Comparison of ENCODE assay signal across 10 cellular contexts in genomic region chr7:43727494-43727893, GRCh38. TPM values are rescaled to one million over a fixed set of nuclear protein-coding genes. Genes with fewer than 3 reads are reported as not detected.
DNase-seq lines count a peak whose midpoint lies in the region; ATAC-seq and TF ChIP-seq lines count a peak whose summit lies in the region.
"Had no signal": no experiment of that assay in that cellular context is flagged by ENCODE, and none has a peak within 500 bp of the region (broad histone marks: within the 10 kb centered on the region; RNA-seq: fewer than 3 reads in every experiment).

No MANE protein-coding gene starts in this region.

- no peaks in the 10 kb centered on the region for H3K9me3 ChIP-seq in CD8-positive, alpha-beta memory T cell (ENCODE audit: low read length)
- no peaks in the 10 kb centered on the region for H3K9me3 ChIP-seq in HEK293 (ENCODE audit: control insufficient read depth, insufficient read depth, low read depth, low read length)
- H3K9me3 ChIP-seq: HAP-1, thoracic aorta had no signal

- H3K36me3 Mint-ChIP-seq in CD8-positive, alpha-beta memory T cell: peaks cover 0 to 13% (median 1%) of the 10 kb centered on the region in 3 donors
- peaks cover 15% of the 10 kb centered on the region for H3K36me3 Mint-ChIP-seq in activated T-helper 2 cell treated with anti-CD3 and anti-CD28 coated beads, Interferon-gamma antibody, Interleukin-2, Interleukin-4, amounts not matched to agents 10 μg/mL and 5 μg/mL and 100 μg/mL, durations not matched to agents 14 hours and 24 hours and 36 hours (ENCODE audit: low read depth)
- no peaks in the 10 kb centered on the region for H3K36me3 Mint-ChIP-seq in natural killer cell

- H3K4me3 Mint-ChIP-seq in CD8-positive, alpha-beta memory T cell: peak overlapping the region; percentile 39 to 97 (median 94)
- H3K4me3 Mint-ChIP-seq in activated T-helper 2 cell treated with anti-CD3 and anti-CD28 coated beads, Interferon-gamma antibody, Interleukin-2, Interleukin-4, amounts not matched to agents 10 μg/mL and 5 μg/mL and 100 μg/mL, durations not matched to agents 14 hours and 24 hours and 36 hours (ENCODE audit: low read depth): peak overlapping the region; percentile 57
- peak overlapping the region; percentile 61 for H3K4me3 Mint-ChIP-seq in natural killer cell

- CTCF ChIA-PET in CD8-positive, alpha-beta memory T cell (lab: Charles Lee): interaction anchor here (5.1 kb wide), 1 partner anchor 145 kb away, joined by 38 read pairs; the partner anchor contains the start of gene STK17A
- CTCF ChIA-PET in HEK293 (lab: Yijun Ruan, JAX): no interaction called here

- peak overlapping the region in 5 of 8 donors; percentile 8 to 50 (median 19) for H3K27ac Mint-ChIP-seq in CD8-positive, alpha-beta memory T cell
- H3K27ac Mint-ChIP-seq in activated T-helper 2 cell treated with anti-CD3 and anti-CD28 coated beads, Interferon-gamma antibody, Interleukin-2, Interleukin-4, amounts not matched to agents 10 μg/mL and 5 μg/mL and 100 μg/mL, durations not matched to agents 14 hours and 24 hours and 36 hours: no peak overlapping the region
- H3K27ac Mint-ChIP-seq in natural killer cell: peak overlapping the region; percentile 44 to 58

- TF ChIP-seq CTCF in HEK293 (tag by site-specific recombination; IDR thresholded peaks at IDR 0.05): no peak
- TF ChIP-seq CTCF in natural killer cell (IDR thresholded peaks at IDR 0.05): no peak

- no peak for ATAC-seq in natural killer cell

- POLR2A ChIA-PET in CD8-positive, alpha-beta memory T cell (lab: Charles Lee): no interaction called here
- POLR2A ChIA-PET in HEK293 (lab: Yijun Ruan, JAX): interaction anchor here (0.6 kb wide), 1 partner anchor 89 kb away, joined by 3 read pairs; no protein-coding TSS in a partner anchor

- no peaks in the 10 kb centered on the region for H3K27me3 Mint-ChIP-seq in CD8-positive, alpha-beta memory T cell
- H3K27me3 Mint-ChIP-seq in activated T-helper 2 cell treated with anti-CD3 and anti-CD28 coated beads, Interferon-gamma antibody, Interleukin-2, Interleukin-4, amounts not matched to agents 10 μg/mL and 5 μg/mL and 100 μg/mL, durations not matched to agents 14 hours and 24 hours and 36 hours (ENCODE audit: low read depth): no peaks in the 10 kb centered on the region
- H3K27me3 Mint-ChIP-seq in natural killer cell (ENCODE audit: low read depth in 2 of 2): no peaks in the 10 kb centered on the region

- H3K27me3 ChIP-seq in CD8-positive, alpha-beta memory T cell (ENCODE audit: insufficient read depth, low read length, poor library complexity, severe bottlenecking): no peaks in the 10 kb centered on the region

- peaks cover 23% of the 10 kb centered on the region for H3K4me1 ChIP-seq in CD8-positive, alpha-beta memory T cell (ENCODE audit: insufficient read depth, low read length)
- no peaks in the 10 kb centered on the region; the same call in 1 of the 2 replicates for H3K4me1 ChIP-seq in HEK293 (ENCODE audit: control insufficient read depth, insufficient read depth, low read length)

- H3K27ac ChIP-seq in CD8-positive, alpha-beta memory T cell (ENCODE audit: low read depth, low read length): no peak overlapping the region
- no peak overlapping the region for H3K27ac ChIP-seq in HEK293 (ENCODE audit: extremely low read depth, low read depth, low read length)
- H3K27ac ChIP-seq: thoracic aorta had no signal

- no peak for DNase-seq in CD8-positive, alpha-beta memory T cell
- no peak for DNase-seq in activated T-helper 2 cell treated with anti-CD3 and anti-CD28 coated beads, Interferon-gamma antibody, Interleukin-2, Interleukin-4, amounts not matched to agents 10 μg/mL and 5 μg/mL and 100 μg/mL, durations not matched to agents 14 hours and 24 hours and 36 hours (ENCODE audit: low spot score)
- DNase-seq in natural killer cell: no peak
- no peak for DNase-seq in SHP77 treated with DMSO at 0.1 percent for 48 hours (lab: John Stamatoyannopoulos, UW)
- DNase-seq in NCI-H510A (lab: John Stamatoyannopoulos, UW): no peak
- no peak for DNase-seq in ecto neural progenitor cell (ENCODE audit: low spot score)
- DNase-seq: NCI-H1436 had no signal

- no peaks in the 10 kb centered on the region for H3K36me3 ChIP-seq in CD8-positive, alpha-beta memory T cell (ENCODE audit: insufficient read depth, low read length)
- H3K36me3 ChIP-seq in HEK293 (ENCODE audit: control insufficient read depth in 2 of 2, insufficient read depth in 1 of 2, low read length in 2 of 2): no peaks in the 10 kb centered on the region
- H3K36me3 ChIP-seq: HAP-1, thoracic aorta had no signal

- H3K4me1 Mint-ChIP-seq in CD8-positive, alpha-beta memory T cell: peaks cover 34 to 60% (median 46%) of the 10 kb centered on the region in 3 donors
- peaks cover 27% of the 10 kb centered on the region for H3K4me1 Mint-ChIP-seq in activated T-helper 2 cell treated with anti-CD3 and anti-CD28 coated beads, Interferon-gamma antibody, Interleukin-2, Interleukin-4, amounts not matched to agents 10 μg/mL and 5 μg/mL and 100 μg/mL, durations not matched to agents 14 hours and 24 hours and 36 hours (ENCODE audit: low read depth)
- peaks cover 30 to 39% of the 10 kb centered on the region in 2 donors for H3K4me1 Mint-ChIP-seq in natural killer cell

- intact Hi-C loops in activated T-helper 2 cell treated with anti-CD3 and anti-CD28 coated beads, Interferon-gamma antibody, Interleukin-2, Interleukin-4, amounts not matched to agents 10 μg/mL and 5 μg/mL and 100 μg/mL, durations not matched to agents 14 hours and 24 hours and 36 hours (cut with micrococcal nuclease): loop anchor here (5.0 to 10.0 kb wide), 2 partner anchors 45 to 273 kb away; no protein-coding TSS in a partner anchor
- intact Hi-C loops in natural killer cell (cut with micrococcal nuclease): no loop called here

- no peaks in the 10 kb centered on the region for H3K9me3 Mint-ChIP-seq in CD8-positive, alpha-beta memory T cell
- no peaks in the 10 kb centered on the region for H3K9me3 Mint-ChIP-seq in activated T-helper 2 cell treated with anti-CD3 and anti-CD28 coated beads, Interferon-gamma antibody, Interleukin-2, Interleukin-4, amounts not matched to agents 10 μg/mL and 5 μg/mL and 100 μg/mL, durations not matched to agents 14 hours and 24 hours and 36 hours
- H3K9me3 Mint-ChIP-seq in natural killer cell: no peaks in the 10 kb centered on the region

- H3K4me3 ChIP-seq in CD8-positive, alpha-beta memory T cell (ENCODE audit: low read length): no peak overlapping the region
- no peak overlapping the region for H3K4me3 ChIP-seq in HEK293 (ENCODE audit: low read depth, low read length)
- H3K4me3 ChIP-seq: thoracic aorta had no signal

TF ChIP-seq in HEK293, 187 proteins besides CTCF, POLR2A, EP300 and RAD21 (continues in another document):
- TF ChIP-seq PRDM6 (tag by site-specific recombination; IDR thresholded peaks at IDR 0.05) (0 out of 2 replicates have a peak, but pooled peaks have one; percentile 13), ZFP69B (tag by site-specific recombination; IDR thresholded peaks at IDR 0.05) (no peak), WT1 (tag by site-specific recombination; IDR thresholded peaks at IDR 0.05) (no peak), MZF1 (tag by site-specific recombination; IDR thresholded peaks at IDR 0.05; ENCODE audit: borderline replicate concordance) (peak; percentile 96; the same call in 1 of the 2 replicates), ZNF112 (tag by site-specific recombination; IDR thresholded peaks at IDR 0.05) (no peak)

RNA-seq across cellular contexts. Expression of gene COA1, which starts 1.8 kb away (rescaled TPM):
- total RNA-seq in CD8-positive, alpha-beta memory T cell: 10 to 100 TPM; 75.9 to 81.6 TPM
- polyA plus RNA-seq in CD8-positive, alpha-beta memory T cell: 68.9 TPM
- 67.1 and 69.1 TPM in 2 replicates for total RNA-seq in activated T-helper 2 cell treated with anti-CD3 and anti-CD28 coated beads, Interferon-gamma antibody, Interleukin-2, Interleukin-4, amounts not matched to agents 10 μg/mL and 5 μg/mL and 100 μg/mL, durations not matched to agents 14 hours and 24 hours and 36 hours
- 10 to 100 TPM; 55.0 to 85.3 (median 69.5) TPM for total RNA-seq in natural killer cell

RNA-seq across cellular contexts. Expression of gene BLVRA, which starts 31.0 kb away (rescaled TPM):
- total RNA-seq in CD8-positive, alpha-beta memory T cell: 10 to 100 TPM; 26.8 to 30.1 TPM
- 52.6 TPM for polyA plus RNA-seq in CD8-positive, alpha-beta memory T cell
- 30.9 and 32.2 TPM in 2 replicates for total RNA-seq in activated T-helper 2 cell treated with anti-CD3 and anti-CD28 coated beads, Interferon-gamma antibody, Interleukin-2, Interleukin-4, amounts not matched to agents 10 μg/mL and 5 μg/mL and 100 μg/mL, durations not matched to agents 14 hours and 24 hours and 36 hours
- 10 to 100 TPM; 19.8 to 25.6 (median 20.9) TPM for total RNA-seq in natural killer cell
